Comparison of ENCODE assay signal across 16 cellular contexts in the genomic region with DNA sequence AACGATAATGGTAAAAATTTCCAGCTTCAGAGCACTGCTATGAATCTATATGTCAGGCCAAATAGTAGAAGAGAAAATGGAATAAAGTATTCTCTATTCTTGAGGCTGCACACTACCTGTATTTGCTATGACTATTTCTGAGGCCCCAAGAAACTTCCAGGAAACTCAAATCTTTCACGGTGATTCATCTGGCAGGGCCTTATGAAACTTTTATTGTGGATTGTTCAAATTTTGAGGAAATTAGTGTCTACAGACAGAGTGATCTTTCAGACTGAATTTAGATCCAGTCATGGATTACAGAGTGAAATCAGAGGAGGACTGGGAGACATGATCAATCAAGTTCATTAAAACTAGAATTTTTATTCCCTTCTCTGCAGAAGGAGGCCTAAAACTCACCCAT. TPM values are rescaled to one million over a fixed set of nuclear protein-coding genes. Genes with fewer than 3 reads are reported as not detected.
A peak's percentile ranks its signal among the peaks of the same experiment; 100 is the strongest.
DNase-seq lines count a peak whose midpoint lies in the region; TF ChIP-seq lines count a peak whose summit lies in the region.
"Had no signal": no experiment of that assay in that cellular context is flagged by ENCODE, and none has a peak within 500 bp of the region (broad histone marks: within the 10 kb centered on the region; RNA-seq: fewer than 3 reads in every experiment).

No MANE protein-coding gene starts in this region.

- no peaks in the 10 kb centered on the region for H3K36me3 ChIP-seq in breast epithelium
- no peaks in the 10 kb centered on the region for H3K36me3 ChIP-seq in mammary epithelial cell (ENCODE audit: insufficient read depth, low read length)
- H3K36me3 ChIP-seq: BLaER1, HAP-1 had no signal

- H3K27me3 ChIP-seq in breast epithelium = peaks cover 0 to 3% of the 10 kb centered on the region in 2 donors
- no peaks in the 10 kb centered on the region for H3K27me3 ChIP-seq in mammary epithelial cell (ENCODE audit: insufficient read depth, low read length)
- H3K27me3 ChIP-seq: BLaER1 had no signal

- H3K4me2 ChIP-seq in mammary epithelial cell (ENCODE audit: insufficient read depth, low read depth, low read length) = no peak overlapping the region
- H3K4me2 ChIP-seq: BLaER1 had no signal

- H3K27me3 Mint-ChIP-seq in MCF 10A (ENCODE audit: insufficient read depth, unreplicated experiment) (no peaks in the 10 kb centered on the region), type B pancreatic cell (peaks cover 59% of the 10 kb centered on the region)

- no peak for TF ChIP-seq CTCF in MCF 10A (IDR thresholded peaks at IDR 0.05; ENCODE audit: unreplicated experiment)
- no peak for TF ChIP-seq CTCF in breast epithelium (IDR thresholded peaks at IDR 0.05)
- TF ChIP-seq CTCF in mammary epithelial cell (conservative IDR thresholded peaks at IDR 0.05 in 1 of 2, IDR thresholded peaks at IDR 0.05 in 1 of 2; ENCODE audit: extremely low read depth in 1 of 2, insufficient read depth in 1 of 2, low read depth in 1 of 2, low read length in 2 of 2) = no peak
- TF ChIP-seq CTCF in fibroblast of the aortic adventitia (IDR thresholded peaks at IDR 0.05; ENCODE audit: insufficient read depth, low read length) = no peak
- TF ChIP-seq CTCF in type B pancreatic cell (conservative IDR thresholded peaks at IDR 0.05) = no peak

- POLR2A ChIA-PET in MCF 10A (lab: Yijun Ruan, JAX) = interaction anchor here (0.9 to 5.0 kb wide), 2 partner anchors 13 to 18 kb away, joined by 3 to 22 read pairs; a partner anchor contains a TSS

- no peak overlapping the region for H3K9ac ChIP-seq in mammary epithelial cell (ENCODE audit: insufficient read depth, low read length)
- H3K9ac ChIP-seq: BLaER1 had no signal

- H3K36me3 Mint-ChIP-seq in MCF 10A (ENCODE audit: insufficient read depth, unreplicated experiment) (peaks cover 6% of the 10 kb centered on the region), type B pancreatic cell (no peaks in the 10 kb centered on the region)

- intact Hi-C loops in MCF 10A (cut with micrococcal nuclease) = no loop called here
- intact Hi-C loops in breast epithelium (cut with DNase I; ENCODE audit: low total_unique reads) = no loop called here
- intact Hi-C loops in mammary epithelial cell (cut with micrococcal nuclease) = no loop called here

- no peaks in the 10 kb centered on the region for H4K20me1 ChIP-seq in mammary epithelial cell (ENCODE audit: insufficient read depth, low read length)
- H4K20me1 ChIP-seq: BLaER1 had no signal

- in situ Hi-C loops in mammary epithelial cell (cut with MboI; ENCODE audit: low sequenced_read_pairs in 2 of 2) = loop anchor here in 1 of 2 donors (10.0 kb wide), 1 partner anchor 62 kb away; no protein-coding TSS in a partner anchor

- H2AFZ ChIP-seq in mammary epithelial cell (ENCODE audit: low read depth, low read length) = no peak overlapping the region

- H3K4me1 ChIP-seq in breast epithelium (no peaks in the 10 kb centered on the region), mammary epithelial cell (ENCODE audit: insufficient read depth, low read length) (peaks cover 9% of the 10 kb centered on the region)
- H3K4me1 ChIP-seq: BLaER1, HAP-1 had no signal

- 73% methylated on average over 2 of the region's 2 CpGs for WGBS in mammary epithelial cell (ENCODE audit: low coverage, missing lambda C conversion rate)

- no peak overlapping the region for H3K4me3 Mint-ChIP-seq in MCF 10A (ENCODE audit: unreplicated experiment)
- peak overlapping the region; percentile 24 for H3K4me3 Mint-ChIP-seq in type B pancreatic cell
- H3K4me3 Mint-ChIP-seq: CD8-positive, alpha-beta memory T cell had no signal

- no peak overlapping the region for H3K27ac ChIP-seq in breast epithelium
- no peak overlapping the region for H3K27ac ChIP-seq in mammary epithelial cell (ENCODE audit: insufficient read depth, low read depth, low read length)
- H3K27ac ChIP-seq: 22Rv1, BLaER1 had no signal

- peak; percentile 33 for DNase-seq in MCF 10A (ENCODE audit: unreplicated experiment)
- no peak for DNase-seq in breast epithelium (ENCODE audit: low spot score in 2 of 2)
- DNase-seq in mammary epithelial cell = peak; percentile 53
- peak; percentile 15 for DNase-seq in fibroblast of the aortic adventitia (ENCODE audit: low read depth)
- no peak for DNase-seq in type B pancreatic cell (ENCODE audit: extremely low spot score, unreplicated experiment)
- DNase-seq in AG08395 (ENCODE audit: low spot score) = no peak
- no peak for DNase-seq in NCI-H446 treated with DMSO at 0.1 percent for 48 hours (lab: John Stamatoyannopoulos, UW)
- DNase-seq in SW 1271 (lab: John Stamatoyannopoulos, UW) = no peak
- DNase-seq: AML-193; Caco-2; CD8-positive, alpha-beta memory T cell; GF-D8; GOT3 had no signal

- H3K4me1 Mint-ChIP-seq in MCF 10A (ENCODE audit: insufficient read depth, unreplicated experiment) (peaks cover 20% of the 10 kb centered on the region), type B pancreatic cell (ENCODE audit: unreplicated experiment) (peaks cover 16% of the 10 kb centered on the region)

- dilution Hi-C loops in mammary epithelial cell (cut with HindIII; ENCODE audit: low sequenced_read_pairs) = no loop called here

- no TSS peak for BruUV-seq in MCF 10A (replicated peaks; lab: Mats Ljungman, UMichigan)
- BruUV-seq in mammary epithelial cell (replicated peaks; lab: Mats Ljungman, UMichigan) = no TSS peak

- TF ChIP-seq POLR2A in breast epithelium (IDR thresholded peaks at IDR 0.05) = no peak

- H3K27ac Mint-ChIP-seq in MCF 10A (ENCODE audit: low read depth, unreplicated experiment) (no peak overlapping the region), type B pancreatic cell (no peak overlapping the region)
- H3K27ac Mint-ChIP-seq: CD8-positive, alpha-beta memory T cell had no signal

- peaks cover 6% of the 10 kb centered on the region for H3K79me2 ChIP-seq in mammary epithelial cell (ENCODE audit: insufficient read depth, low read length)

- H3K4me3 ChIP-seq in breast epithelium = no peak overlapping the region
- no peak overlapping the region for H3K4me3 ChIP-seq in mammary epithelial cell (replicated peaks in 1 of 3; ENCODE audit: insufficient read depth in 1 of 3, low read depth in 2 of 3, low read length in 3 of 3)
- H3K4me3 ChIP-seq in fibroblast of the aortic adventitia (ENCODE audit: low read depth, low read length) = no peak overlapping the region
- H3K4me3 ChIP-seq: BLaER1, HAP-1 had no signal

- no peaks in the 10 kb centered on the region for H3K9me3 ChIP-seq in breast epithelium
- no peaks in the 10 kb centered on the region for H3K9me3 ChIP-seq in mammary epithelial cell (replicated peaks; ENCODE audit: insufficient read depth, low read length)
- H3K9me3 ChIP-seq: Caco-2, HAP-1 had no signal

- H3K9me3 Mint-ChIP-seq in MCF 10A (ENCODE audit: unreplicated experiment) (no peaks in the 10 kb centered on the region), type B pancreatic cell (no peaks in the 10 kb centered on the region)

- CTCF ChIA-PET in MCF 10A (lab: Yijun Ruan, JAX) (no interaction called here), mammary epithelial cell (lab: Charles Lee; ENCODE audit: low non-redundant PET) (no interaction called here)

RNA-seq across cellular contexts. Expression of a gene that starts 4.1 kb away (rescaled TPM):
- 1.3 and 2.4 TPM in 2 replicates for total RNA-seq in MCF 10A (2022)
- total RNA-seq in breast epithelium = 1 to 10 TPM in 2 of 3 donors, under 1 TPM in 1; 0.80 to 6.9 (median 2.6) TPM
- total RNA-seq in mammary epithelial cell = 10 to 100 TPM; 15.7 to 20.0 TPM
- 40.4 TPM for polyA plus RNA-seq in mammary epithelial cell
- polyA minus RNA-seq in mammary epithelial cell = 15.3 TPM
- 0.90 and 3.7 TPM in 2 replicates for total RNA-seq in fibroblast of the aortic adventitia (ENCODE audit: low replicate concordance)
- 4.1 and 4.6 TPM in 2 replicates for total RNA-seq in type B pancreatic cell (ENCODE audit: low replicate concordance)
- total RNA-seq: CD8-positive, alpha-beta memory T cell had no signal
- polyA plus RNA-seq: CD8-positive, alpha-beta memory T cell had no signal

RNA-seq across cellular contexts. Expression of a gene that starts 18.2 kb away (rescaled TPM):
- total RNA-seq in MCF 10A (2022) = 0.10 and 0.14 TPM in 2 replicates
- total RNA-seq in breast epithelium = under 1 TPM; under 0.01 to 0.29 (median 0.16) TPM
- total RNA-seq in mammary epithelial cell = under 1 TPM; 0.17 to 0.24 TPM
- 0.02 TPM for polyA plus RNA-seq in mammary epithelial cell
- not detected for polyA minus RNA-seq in mammary epithelial cell
- total RNA-seq in fibroblast of the aortic adventitia (ENCODE audit: low replicate concordance) = 0.09 TPM in 1 of 2 replicates, not detected in the other
- 0.12 TPM in 2 replicates for total RNA-seq in type B pancreatic cell (ENCODE audit: low replicate concordance)
- total RNA-seq: Caco-2; CD8-positive, alpha-beta memory T cell had no signal
- polyA plus RNA-seq: CD8-positive, alpha-beta memory T cell had no signal

Comparison
In these comparisons a context has a peak if more than half of its experiments do, and no peak if none do; other contexts are left out.
1. DNase-seq: peak in MCF 10A (single experiment), mammary epithelial cell (single experiment) and fibroblast of the aortic adventitia (single experiment); none in breast epithelium (0 of 2), type B pancreatic cell (single experiment), AG08395 (single experiment), NCI-H446 treated with DMSO at 0.1 percent for 48 hours (single experiment) and SW 1271 (0 of 2).